ENCODE assay signal across 13 cellular contexts in the genomic region with DNA sequence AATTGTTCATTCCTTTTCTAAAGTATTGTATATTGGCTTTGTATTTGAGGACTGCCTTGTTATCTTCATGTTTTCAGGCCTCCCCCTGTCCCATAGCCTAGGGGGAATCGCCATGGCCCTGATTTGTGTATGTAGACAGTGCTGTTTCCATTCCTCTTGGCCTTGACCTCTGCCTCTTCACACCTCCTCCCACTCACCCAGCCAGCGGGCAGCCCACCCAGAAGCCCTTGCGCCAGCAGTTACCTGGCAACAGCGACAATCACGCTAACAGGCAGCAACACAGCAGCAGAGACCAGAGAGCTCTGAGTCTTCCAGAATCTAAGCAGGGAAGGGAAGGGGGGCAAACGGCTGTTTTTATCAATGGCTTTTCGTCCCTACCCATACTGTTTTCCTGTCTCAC. TPM values are rescaled to one million over a fixed set of nuclear protein-coding genes. Genes with fewer than 3 reads are reported as not detected.
DNase-seq lines count a peak whose midpoint lies in the region; ATAC-seq and TF ChIP-seq lines count a peak whose summit lies in the region.
"Had no signal": no experiment of that assay in that cellular context is flagged by ENCODE, and none has a peak within 500 bp of the region (broad histone marks: within the 10 kb centered on the region; RNA-seq: fewer than 3 reads in every experiment).

No MANE protein-coding gene starts in this region.

- H3K27me3 Mint-ChIP-seq in natural killer cell (ENCODE audit: low read depth in 2 of 2) = peaks cover 0 to 3% of the 10 kb centered on the region in 2 donors
- H3K27me3 Mint-ChIP-seq in CD8-positive, alpha-beta memory T cell = peaks cover 1% of the 10 kb centered on the region in 2 donors

- H3K36me3 ChIP-seq in HEK293 (ENCODE audit: control insufficient read depth in 2 of 2, insufficient read depth in 1 of 2, low read length in 2 of 2) (no peaks in the 10 kb centered on the region), SJCRH30 (no peaks in the 10 kb centered on the region)
- H3K36me3 ChIP-seq in CD8-positive, alpha-beta memory T cell (ENCODE audit: insufficient read depth, low read length) = no peaks in the 10 kb centered on the region

- ATAC-seq in natural killer cell (peak in 2 of 3 donors; percentile 47 to 65), HG03354 (IDR thresholded peaks at IDR 0.05; ENCODE audit: poor library complexity, severe bottlenecking, unreplicated experiment) (no peak)
- ATAC-seq: T-cell had no signal

- H3K27ac Mint-ChIP-seq in natural killer cell = no peak overlapping the region
- H3K27ac Mint-ChIP-seq in CD8-positive, alpha-beta memory T cell = no peak overlapping the region
- H3K27ac Mint-ChIP-seq: T-cell had no signal

- H3K27ac ChIP-seq in HEK293 (ENCODE audit: extremely low read depth, low read depth, low read length) (no peak overlapping the region), SJCRH30 (no peak overlapping the region)
- no peak overlapping the region for H3K27ac ChIP-seq in CD8-positive, alpha-beta memory T cell (ENCODE audit: low read depth, low read length)

- H3K9me3 ChIP-seq in HEK293 (ENCODE audit: control insufficient read depth, insufficient read depth, low read depth, low read length) (no peaks in the 10 kb centered on the region), SJCRH30 (replicated peaks) (0 out of 2 replicates have a peak, but pooled peaks cover 4% of the 10 kb centered on the region)
- H3K9me3 ChIP-seq in CD8-positive, alpha-beta memory T cell (ENCODE audit: low read length) = no peaks in the 10 kb centered on the region

- H3K4me1 ChIP-seq in HEK293 (ENCODE audit: control insufficient read depth, insufficient read depth, low read length) (no peaks in the 10 kb centered on the region), SJCRH30 (0 out of 2 replicates have a peak, but pooled peaks cover 3% of the 10 kb centered on the region)
- H3K4me1 ChIP-seq in CD8-positive, alpha-beta memory T cell (ENCODE audit: insufficient read depth, low read length) = no peaks in the 10 kb centered on the region

- H3K4me3 Mint-ChIP-seq in natural killer cell = no peak overlapping the region
- H3K4me3 Mint-ChIP-seq in CD8-positive, alpha-beta memory T cell = no peak overlapping the region
- H3K4me3 Mint-ChIP-seq: T-cell had no signal

- no peaks in the 10 kb centered on the region for H3K9me3 Mint-ChIP-seq in natural killer cell
- H3K9me3 Mint-ChIP-seq in CD8-positive, alpha-beta memory T cell = no peaks in the 10 kb centered on the region
- H3K9me3 Mint-ChIP-seq: T-cell had no signal

- CTCF ChIA-PET in HEK293 (lab: Yijun Ruan, JAX) = interaction anchor here (0.7 kb wide), 2 partner anchors 16 to 24 kb away, joined by 3 read pairs; no protein-coding TSS in a partner anchor
- CTCF ChIA-PET in CD8-positive, alpha-beta memory T cell (lab: Charles Lee) = no interaction called here

- TF ChIP-seq CTCF in HEK293 (tag by site-specific recombination; IDR thresholded peaks at IDR 0.05) (no peak), natural killer cell (IDR thresholded peaks at IDR 0.05) (no peak)

- intact Hi-C loops in natural killer cell (cut with micrococcal nuclease) = no loop called here

- POLR2A ChIA-PET in HEK293 (lab: Yijun Ruan, JAX) = no interaction called here
- POLR2A ChIA-PET in CD8-positive, alpha-beta memory T cell (lab: Charles Lee) = no interaction called here

- H3K27me3 ChIP-seq in SJCRH30 = no peaks in the 10 kb centered on the region
- H3K27me3 ChIP-seq in CD8-positive, alpha-beta memory T cell (ENCODE audit: insufficient read depth, low read length, poor library complexity, severe bottlenecking) = no peaks in the 10 kb centered on the region

- H3K36me3 Mint-ChIP-seq in natural killer cell = no peaks in the 10 kb centered on the region
- no peaks in the 10 kb centered on the region for H3K36me3 Mint-ChIP-seq in CD8-positive, alpha-beta memory T cell
- H3K36me3 Mint-ChIP-seq: T-cell had no signal

- H3K4me3 ChIP-seq in HEK293 (ENCODE audit: low read depth, low read length) (no peak overlapping the region), SJCRH30 (no peak overlapping the region)
- no peak overlapping the region for H3K4me3 ChIP-seq in CD8-positive, alpha-beta memory T cell (ENCODE audit: low read length)

- H3K4me1 Mint-ChIP-seq in natural killer cell = peaks cover 0 to 8% of the 10 kb centered on the region in 2 donors
- H3K4me1 Mint-ChIP-seq in CD8-positive, alpha-beta memory T cell = peaks cover 0 to 2% (median 0%) of the 10 kb centered on the region in 3 donors
- H3K4me1 Mint-ChIP-seq: T-cell had no signal

- peak; percentile 78 for DNase-seq in ELF-1 (ENCODE audit: low read depth, low spot score)
- DNase-seq in SJCRH30 = peak; percentile 28
- DNase-seq in natural killer cell = no peak
- no peak for DNase-seq in CD8-positive, alpha-beta memory T cell
- DNase-seq in putamen (ENCODE audit: low spot score) = no peak
- no peak for DNase-seq in AML-193 (lab: John Stamatoyannopoulos, UW)
- DNase-seq: DMS 273 treated with DMSO at 0.1 percent for 48 hours, mesenchymal stem cell, NCI-H2171, T-cell had no signal

TF ChIP-seq in HEK293, 187 proteins besides CTCF, POLR2A, EP300 and RAD21:
- TF ChIP-seq ZNF18 (tag by site-specific recombination; IDR thresholded peaks at IDR 0.05) (0 out of 2 replicates have a peak, but pooled peaks have one; percentile 40), ZNF184 (tag by site-specific recombination; IDR thresholded peaks at IDR 0.05) (no peak), ZNF561 (tag by site-specific recombination; IDR thresholded peaks at IDR 0.05; ENCODE audit: borderline replicate concordance) (no peak), ZNF830 (tag by site-specific recombination; IDR thresholded peaks at IDR 0.05; ENCODE audit: low read depth) (no peak), ZFHX2 (tag by site-specific recombination; conservative IDR thresholded peaks at IDR 0.05) (peak; percentile 53), ZNF341 (tag by site-specific recombination; IDR thresholded peaks at IDR 0.05; ENCODE audit: low read depth) (no peak), ZNF324 (tag by site-specific recombination; IDR thresholded peaks at IDR 0.05) (no peak)
- TF ChIP-seq, protein P1, sequence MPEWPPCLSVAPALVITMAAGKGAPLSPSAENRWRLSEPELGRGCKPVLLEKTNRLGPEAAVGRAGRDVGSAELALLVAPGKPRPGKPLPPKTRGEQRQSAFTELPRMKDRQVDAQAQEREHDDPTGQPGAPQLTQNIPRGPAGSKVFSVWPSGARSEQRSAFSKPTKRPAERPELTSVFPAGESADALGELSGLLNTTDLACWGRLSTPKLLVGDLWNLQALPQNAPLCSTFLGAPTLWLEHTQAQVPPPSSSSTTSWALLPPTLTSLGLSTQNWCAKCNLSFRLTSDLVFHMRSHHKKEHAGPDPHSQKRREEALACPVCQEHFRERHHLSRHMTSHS (tag by site-specific recombination; IDR thresholded peaks at IDR 0.05) = no peak

RNA-seq across cellular contexts. Expression of gene NPL, which starts 50.0 kb away (rescaled TPM):
- 1.7 and 3.1 TPM in 2 replicates for total RNA-seq in SJCRH30 (2014; rRNA removed; shearing (Covaris generic))
- total RNA-seq in natural killer cell = 10 to 100 TPM in 1 of 3 donors, 1 to 10 TPM in 2; 5.2 to 10.6 (median 6.8) TPM
- total RNA-seq in CD8-positive, alpha-beta memory T cell = 10 to 100 TPM in 1 of 2 experiments, 1 to 10 TPM in 1; 9.3 to 12.3 TPM
- polyA plus RNA-seq in CD8-positive, alpha-beta memory T cell = 8.5 TPM

RNA-seq across cellular contexts. Expression of gene RGS8, which starts 55.2 kb away (rescaled TPM):
- 1.6 and 2.7 TPM in 2 replicates for total RNA-seq in SJCRH30 (2014; rRNA removed; shearing (Covaris generic))
- total RNA-seq in natural killer cell = not detected
- not detected for total RNA-seq in CD8-positive, alpha-beta memory T cell
- polyA plus RNA-seq in CD8-positive, alpha-beta memory T cell = not detected
- total RNA-seq: fibroblast of lung, T-cell had no signal
- polyA plus RNA-seq: fibroblast of lung had no signal

Comparison
In these comparisons a context has a peak if more than half of its experiments do, and no peak if none do; other contexts are left out.
1. DNase-seq: peak in ELF-1 (single experiment) and SJCRH30 (2 of 2); none in natural killer cell (single experiment), CD8-positive, alpha-beta memory T cell (0 of 5), putamen (single experiment) and AML-193 (0 of 2).